Comparison of ENCODE assay signal across 1 cellular context in the genomic region with DNA sequence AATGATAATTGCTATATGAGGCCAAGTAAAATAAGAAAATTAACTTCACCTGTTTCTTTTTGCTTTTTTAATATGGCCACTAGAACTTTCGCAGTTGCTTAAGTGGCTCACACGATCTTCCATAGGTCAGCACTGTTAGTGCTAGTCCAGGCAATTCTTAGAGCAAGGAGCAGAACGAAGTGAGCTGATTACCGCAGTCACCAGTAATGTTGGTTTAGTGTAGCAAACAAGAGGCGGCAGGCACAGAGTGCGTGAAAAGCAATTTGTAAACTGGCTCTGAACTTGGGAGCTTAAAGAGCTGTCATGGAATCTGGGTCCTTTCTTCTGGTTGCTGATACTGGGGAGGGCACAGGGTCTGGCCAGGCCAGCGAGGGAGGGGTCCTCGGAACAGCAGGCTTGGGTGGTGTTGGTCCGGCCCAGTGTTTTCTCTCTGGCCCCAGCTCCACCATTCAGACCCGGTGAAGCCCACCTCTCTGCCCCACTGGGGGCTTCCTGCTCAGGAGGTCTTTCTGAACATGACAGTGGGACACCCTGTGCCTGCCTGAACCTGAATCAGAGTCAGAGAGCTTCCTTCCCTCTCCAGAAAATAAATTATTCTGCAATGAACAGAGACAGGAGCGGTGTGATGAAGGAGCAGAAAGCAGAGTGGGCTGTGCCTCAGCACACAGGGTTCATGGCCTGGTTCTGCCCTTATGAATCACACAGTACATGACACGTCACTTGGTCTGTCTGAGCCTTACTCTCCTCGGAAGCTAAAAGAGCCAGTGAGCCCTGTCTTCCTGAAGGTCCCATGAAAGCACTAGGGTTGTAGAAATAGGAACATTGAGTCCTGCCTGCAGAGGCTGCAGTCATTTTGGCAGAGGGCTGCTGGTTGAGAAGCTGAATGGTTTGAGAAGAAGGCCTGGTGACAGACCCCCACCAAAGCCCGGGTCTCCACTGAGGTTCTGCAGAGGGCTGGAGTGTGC.
TF ChIP-seq lines count a peak whose summit lies in the region.

No MANE protein-coding gene starts in this region.

TF ChIP-seq in A549, 52 proteins besides CTCF, POLR2A, EP300 and RAD21:
- no peak for TF ChIP-seq BHLHE40 (IDR thresholded peaks at IDR 0.05; ENCODE audit: low read depth, low read length)
- no peak for TF ChIP-seq NPAS2 (CRISPR knock-in tag; IDR thresholded peaks at IDR 0.05; ENCODE audit: borderline replicate concordance)
- no peak for TF ChIP-seq FOSB (CRISPR knock-in tag; IDR thresholded peaks at IDR 0.05)
- TF ChIP-seq MYC (IDR thresholded peaks at IDR 0.05; ENCODE audit: borderline replicate concordance, low read length), result no peak
- no peak for TF ChIP-seq SMC3 (IDR thresholded peaks at IDR 0.05)
- TF ChIP-seq TFCP2L1 (CRISPR knock-in tag; IDR thresholded peaks at IDR 0.05), result no peak
- TF ChIP-seq, protein P1, sequence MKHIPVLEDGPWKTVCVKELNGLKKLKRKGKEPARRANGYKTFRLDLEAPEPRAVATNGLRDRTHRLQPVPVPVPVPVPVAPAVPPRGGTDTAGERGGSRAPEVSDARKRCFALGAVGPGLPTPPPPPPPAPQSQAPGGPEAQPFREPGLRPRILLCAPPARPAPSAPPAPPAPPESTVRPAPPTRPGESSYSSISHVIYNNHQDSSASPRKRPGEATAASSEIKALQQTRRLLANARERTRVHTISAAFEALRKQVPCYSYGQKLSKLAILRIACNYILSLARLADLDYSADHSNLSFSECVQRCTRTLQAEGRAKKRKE (CRISPR knock-in tag; IDR thresholded peaks at IDR 0.05; ENCODE audit: low read depth), result no peak
- no peak for TF ChIP-seq KDM5A (IDR thresholded peaks at IDR 0.05)
- no peak for TF ChIP-seq FOSL2 (IDR thresholded peaks at IDR 0.05)
- no peak for TF ChIP-seq FOSL2 (CRISPR knock-in tag; IDR thresholded peaks at IDR 0.05)
- no peak for TF ChIP-seq MAZ (IDR thresholded peaks at IDR 0.05; ENCODE audit: borderline replicate concordance, low read depth, low read length)
- no peak for TF ChIP-seq TP53 (CRISPR knock-in tag; IDR thresholded peaks at IDR 0.05)
